In the genomic region with DNA sequence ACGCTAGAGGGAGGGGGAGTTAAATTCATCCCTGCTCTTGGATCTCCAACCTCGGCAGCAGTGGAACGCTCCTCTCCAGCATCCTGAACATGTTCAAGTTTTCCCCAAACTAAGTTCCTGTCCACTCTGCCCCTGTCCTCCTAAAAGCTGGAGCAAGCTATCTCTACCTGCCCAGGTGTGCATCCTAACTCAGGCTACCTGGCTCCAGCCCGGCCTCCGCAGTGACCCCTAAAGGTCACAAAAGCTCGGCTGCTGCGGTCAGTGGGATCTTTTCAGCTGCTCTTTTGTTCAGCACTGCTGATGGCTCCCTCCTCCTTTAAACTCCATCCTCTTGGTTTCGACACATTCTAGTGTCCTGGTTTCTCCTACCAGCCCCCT, we compare ENCODE assay signal across 8 cellular contexts. TPM values are rescaled to one million over a fixed set of nuclear protein-coding genes. Genes with fewer than 3 reads are reported as not detected.
A peak's percentile ranks its signal among the peaks of the same experiment; 100 is the strongest.
DNase-seq lines count a peak whose midpoint lies in the region; ATAC-seq and TF ChIP-seq lines count a peak whose summit lies in the region.

No MANE protein-coding gene starts in this region.

- BruUV-seq in PC-9 (replicated peaks; lab: Mats Ljungman, UMichigan), result no TSS peak

- intact Hi-C loops in PC-9 (cut with micrococcal nuclease; ENCODE audit: unreplicated experiment), result no loop called here
- intact Hi-C loops in esophagus squamous epithelium (cut with DNase I), result no loop called here

- peak overlapping the region; percentile 81; the same call in 1 of the 2 replicates for H2AFZ ChIP-seq in PC-9

- H3K9me3 ChIP-seq in PC-9 (ENCODE audit: insufficient read depth, low read depth), result no peaks in the 10 kb centered on the region
- H3K9me3 ChIP-seq in esophagus squamous epithelium, result no peaks in the 10 kb centered on the region

- peaks cover 81% of the 10 kb centered on the region for H3K79me2 ChIP-seq in PC-9 (ENCODE audit: low read depth)

- H3K36me3 ChIP-seq in H7 (replicated peaks; ENCODE audit: control insufficient read depth, insufficient read depth, low read length), result no peaks in the 10 kb centered on the region; the same call in 1 of the 2 replicates
- no peaks in the 10 kb centered on the region; the same call in 1 of the 2 replicates for H3K36me3 ChIP-seq in PC-9 (ENCODE audit: low read depth)
- H3K36me3 ChIP-seq in esophagus squamous epithelium, result no peaks in the 10 kb centered on the region

- H4K20me1 ChIP-seq in PC-9 (ENCODE audit: insufficient read depth), result peaks cover 36% of the 10 kb centered on the region

- peak overlapping the region; percentile 96 for H3K4me2 ChIP-seq in PC-9

- TF ChIP-seq CTCF in PC-9 (conservative IDR thresholded peaks at IDR 0.05) (no peak), esophagus squamous epithelium (IDR thresholded peaks at IDR 0.05) (no peak), retinal pigment epithelial cell (conservative IDR thresholded peaks at IDR 0.05; ENCODE audit: low read depth, low read length) (no peak)

- no peak for ATAC-seq in GM19397 (IDR thresholded peaks at IDR 0.05; ENCODE audit: unreplicated experiment)

- peaks cover 28% of the 10 kb centered on the region for H3F3A ChIP-seq in PC-9 (ENCODE audit: insufficient read depth, low read depth)

- H3K4me1 ChIP-seq in PC-9 (replicated peaks; ENCODE audit: insufficient read depth), result peaks cover 43% of the 10 kb centered on the region
- peaks cover 30 to 64% (median 30%) of the 10 kb centered on the region in 3 donors for H3K4me1 ChIP-seq in esophagus squamous epithelium

- TF ChIP-seq POLR2A in esophagus squamous epithelium (IDR thresholded peaks at IDR 0.05), result no peak

- DNase-seq in H7 (peak; percentile 82), PC-9 (peak in 1 of 2 experiments; percentile 15), esophagus squamous epithelium (lab: John Stamatoyannopoulos, UW) (no peak), retinal pigment epithelial cell (ENCODE audit: low read depth) (no peak), HUDEP-2 (lab: John Stamatoyannopoulos, UW; ENCODE audit: unreplicated experiment in 76 of 76) (no peak), kidney glomerular epithelial cell (lab: John Stamatoyannopoulos, UW) (no peak), amniotic stem cell (lab: John Stamatoyannopoulos, UW) (no peak)

- POLR2A ChIA-PET in PC-9 (lab: Charles Lee; ENCODE audit: unreplicated experiment), result interaction anchor here (0.6 kb wide), 1 partner anchor 8 kb away, joined by 4 read pairs; no protein-coding TSS in a partner anchor

- H3K27ac ChIP-seq in PC-9 (no peak overlapping the region), esophagus squamous epithelium (no peak overlapping the region)

- H3K9me2 ChIP-seq in PC-9 (ENCODE audit: insufficient read depth), result no peaks in the 10 kb centered on the region

- WGBS in esophagus squamous epithelium, 2 donors, result 35 to 47% methylated on average over 8 of the region's 8 CpGs

- H3K4me3 ChIP-seq in H7 (ENCODE audit: insufficient read depth, low read depth, low read length) (peak overlapping the region; percentile 89), PC-9 (peak overlapping the region; percentile 86), esophagus squamous epithelium (peak overlapping the region; percentile 83 to 95 (median 90)), retinal pigment epithelial cell (ENCODE audit: low read length) (peak overlapping the region; percentile 68)

- no peaks in the 10 kb centered on the region for H3K27me3 ChIP-seq in H7 (ENCODE audit: control insufficient read depth, insufficient read depth, low read length)
- H3K27me3 ChIP-seq in PC-9 (ENCODE audit: insufficient read depth, low read depth), result no peaks in the 10 kb centered on the region
- H3K27me3 ChIP-seq in esophagus squamous epithelium, result no peaks in the 10 kb centered on the region

- CTCF ChIA-PET in PC-9 (lab: Charles Lee), result no interaction called here

RNA-seq across cellular contexts. Expression of a gene that starts 1.4 kb away (rescaled TPM):
- total RNA-seq in H7 (2014; rRNA removed; shearing (Covaris generic)), result 11.9 and 15.5 TPM in 2 replicates
- 33.0 and 34.7 TPM in 2 replicates for total RNA-seq in PC-9 (2021)
- 10 to 100 TPM in 1 of 4 donors, 1 to 10 TPM in 3; 4.7 to 14.1 (median 7.7) TPM for total RNA-seq in esophagus squamous epithelium

RNA-seq across cellular contexts. Expression of a gene that starts 35.9 kb away (rescaled TPM):
- 0.89 and 1.4 TPM in 2 replicates for total RNA-seq in H7 (2014; rRNA removed; shearing (Covaris generic))
- total RNA-seq in PC-9 (2021) (11.5 and 16.9 TPM in 2 replicates), esophagus squamous epithelium (1 to 10 TPM in 3 of 4 donors, under 1 TPM in 1; 0.31 to 3.5 (median 2.2) TPM)
